Comparison of ENCODE assay signal across 12 cellular contexts in genomic region chr15:36644156-36644896, GRCh38.
DNase-seq lines count a peak whose midpoint lies in the region; ATAC-seq, FAIRE-seq and TF ChIP-seq lines count a peak whose summit lies in the region.
"Had no signal": no experiment of that assay in that cellular context is flagged by ENCODE, and none has a peak within 500 bp of the region (broad histone marks: within the 10 kb centered on the region; RNA-seq: fewer than 3 reads in every experiment).

No MANE protein-coding gene starts in this region.

- H3K9me3 Mint-ChIP-seq in glutamatergic neuron (ENCODE audit: unreplicated experiment) = no peaks in the 10 kb centered on the region
- H3K9me3 Mint-ChIP-seq: immature natural killer cell, nephron had no signal

- no peaks in the 10 kb centered on the region for H3K27me3 Mint-ChIP-seq in glutamatergic neuron (ENCODE audit: unreplicated experiment)

- DNase-seq in GM12891 (ENCODE audit: insufficient read length, low spot score) = no peak
- peak; percentile 42 for DNase-seq in NCI-H128 (lab: John Stamatoyannopoulos, UW; ENCODE audit: unreplicated experiment)
- peak; percentile 92 for DNase-seq in NCI-H446 treated with DMSO at 0.1 percent for 48 hours (lab: John Stamatoyannopoulos, UW)
- no peak for DNase-seq in glutamatergic neuron
- DNase-seq in globus pallidus (ENCODE audit: low spot score) = no peak
- DNase-seq in GM10266 (ENCODE audit: extremely low spot score) = no peak
- DNase-seq: activated effector memory CD4-positive, alpha-beta T cell treated with Interleukin-2 at 50 U/mL for 16 hours; immature natural killer cell had no signal

- H3K4me1 Mint-ChIP-seq in glutamatergic neuron (ENCODE audit: low read depth, unreplicated experiment) = peaks cover 5% of the 10 kb centered on the region
- H3K4me1 Mint-ChIP-seq: immature natural killer cell had no signal

- ATAC-seq in GM18873 (IDR thresholded peaks at IDR 0.05; ENCODE audit: low FRiP score, unreplicated experiment) = no peak
- ATAC-seq in HG03097 (IDR thresholded peaks at IDR 0.05; ENCODE audit: low FRiP score, unreplicated experiment) = no peak

- FAIRE-seq in GM12891 (lab: Jason Lieb, UNC) = peak; percentile 51
- FAIRE-seq: colon had no signal

- TF ChIP-seq POLR2A in GM12891 (IDR thresholded peaks at IDR 0.05; ENCODE audit: low read depth, low read length) = no peak

- peak overlapping the region; percentile 10 for H3K27ac Mint-ChIP-seq in glutamatergic neuron (ENCODE audit: unreplicated experiment)
- H3K27ac Mint-ChIP-seq: immature natural killer cell had no signal

- H3K36me3 Mint-ChIP-seq in glutamatergic neuron (ENCODE audit: unreplicated experiment) = no peaks in the 10 kb centered on the region

- H3K4me3 Mint-ChIP-seq in glutamatergic neuron (ENCODE audit: unreplicated experiment) = no peak overlapping the region
- H3K4me3 Mint-ChIP-seq: immature natural killer cell, nephron had no signal

- no peak for TF ChIP-seq CTCF in glutamatergic neuron (IDR thresholded peaks at IDR 0.05; ENCODE audit: partially characterized antibody, unreplicated experiment)
- no peak for TF ChIP-seq CTCF in GM10266 (IDR thresholded peaks at IDR 0.05; ENCODE audit: control insufficient read depth, insufficient read depth, low read depth, missing control alignments)

TF ChIP-seq in GM12891, 5 proteins besides CTCF, POLR2A, EP300 and RAD21:
- TF ChIP-seq POLR2AphosphoS5 (IDR thresholded peaks at IDR 0.05; ENCODE audit: low read depth, low read length) (no peak), POU2F2 (IDR thresholded peaks at IDR 0.05; ENCODE audit: low read depth, low read length) (no peak), TAF1 (IDR thresholded peaks at IDR 0.05; ENCODE audit: low read depth, low read length) (no peak), PAX5 (IDR thresholded peaks at IDR 0.05; ENCODE audit: insufficient read depth, low read length, severe bottlenecking) (no peak), SPI1 (IDR thresholded peaks at IDR 0.05; ENCODE audit: low read depth, low read length) (no peak)

Comparison
In these comparisons a context has a peak if more than half of its experiments do, and no peak if none do; other contexts are left out.
1. DNase-seq: peak in NCI-H128 (single experiment) and NCI-H446 treated with DMSO at 0.1 percent for 48 hours (single experiment); none in GM12891 (single experiment), glutamatergic neuron (single experiment), globus pallidus (single experiment) and GM10266 (single experiment).